ENCODE assay signal across 1 cellular context in the genomic region with DNA sequence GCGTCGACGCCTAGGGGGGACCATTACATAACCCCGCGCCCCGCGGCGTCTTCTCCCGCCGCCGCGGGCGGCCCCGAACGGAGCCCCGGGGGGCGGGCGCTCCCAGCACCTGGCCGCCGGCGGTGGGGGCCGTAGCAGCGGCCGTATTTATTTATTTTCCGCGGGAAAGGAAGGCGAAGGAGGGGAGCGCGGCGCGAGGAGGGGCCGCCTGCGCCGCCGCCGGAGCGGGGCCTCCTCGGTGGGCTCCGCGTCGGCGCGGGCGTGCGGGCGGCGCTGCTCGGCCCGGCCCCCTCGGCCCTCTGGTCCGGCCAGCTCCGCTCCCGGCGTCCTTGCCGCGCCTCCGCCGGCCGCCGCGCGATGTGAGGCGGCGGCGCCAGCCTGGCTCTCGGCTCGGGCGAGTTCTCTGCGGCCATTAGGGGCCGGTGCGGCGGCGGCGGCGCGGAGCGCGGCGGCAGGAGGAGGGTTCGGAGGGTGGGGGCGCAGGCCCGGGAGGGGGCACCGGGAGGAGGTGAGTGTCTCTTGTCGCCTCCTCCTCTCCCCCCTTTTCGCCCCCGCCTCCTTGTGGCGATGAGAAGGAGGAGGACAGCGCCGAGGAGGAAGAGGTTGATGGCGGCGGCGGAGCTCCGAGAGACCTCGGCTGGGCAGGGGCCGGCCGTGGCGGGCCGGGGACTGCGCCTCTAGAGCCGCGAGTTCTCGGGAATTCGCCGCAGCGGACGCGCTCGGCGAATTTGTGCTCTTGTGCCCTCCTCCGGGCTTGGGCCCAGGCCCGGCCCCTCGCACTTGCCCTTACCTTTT.
TF ChIP-seq lines count a peak whose summit lies in the region.

A gene (plus strand): TSS at position 570 of the 795 bp plus-strand sequence. CDS start 413 bp downstream, outside the sequence.

TF ChIP-seq in HepG2, 621 proteins besides CTCF, POLR2A, EP300 and RAD21 (continued from another document and continues in another):
- TF ChIP-seq, protein P1, sequence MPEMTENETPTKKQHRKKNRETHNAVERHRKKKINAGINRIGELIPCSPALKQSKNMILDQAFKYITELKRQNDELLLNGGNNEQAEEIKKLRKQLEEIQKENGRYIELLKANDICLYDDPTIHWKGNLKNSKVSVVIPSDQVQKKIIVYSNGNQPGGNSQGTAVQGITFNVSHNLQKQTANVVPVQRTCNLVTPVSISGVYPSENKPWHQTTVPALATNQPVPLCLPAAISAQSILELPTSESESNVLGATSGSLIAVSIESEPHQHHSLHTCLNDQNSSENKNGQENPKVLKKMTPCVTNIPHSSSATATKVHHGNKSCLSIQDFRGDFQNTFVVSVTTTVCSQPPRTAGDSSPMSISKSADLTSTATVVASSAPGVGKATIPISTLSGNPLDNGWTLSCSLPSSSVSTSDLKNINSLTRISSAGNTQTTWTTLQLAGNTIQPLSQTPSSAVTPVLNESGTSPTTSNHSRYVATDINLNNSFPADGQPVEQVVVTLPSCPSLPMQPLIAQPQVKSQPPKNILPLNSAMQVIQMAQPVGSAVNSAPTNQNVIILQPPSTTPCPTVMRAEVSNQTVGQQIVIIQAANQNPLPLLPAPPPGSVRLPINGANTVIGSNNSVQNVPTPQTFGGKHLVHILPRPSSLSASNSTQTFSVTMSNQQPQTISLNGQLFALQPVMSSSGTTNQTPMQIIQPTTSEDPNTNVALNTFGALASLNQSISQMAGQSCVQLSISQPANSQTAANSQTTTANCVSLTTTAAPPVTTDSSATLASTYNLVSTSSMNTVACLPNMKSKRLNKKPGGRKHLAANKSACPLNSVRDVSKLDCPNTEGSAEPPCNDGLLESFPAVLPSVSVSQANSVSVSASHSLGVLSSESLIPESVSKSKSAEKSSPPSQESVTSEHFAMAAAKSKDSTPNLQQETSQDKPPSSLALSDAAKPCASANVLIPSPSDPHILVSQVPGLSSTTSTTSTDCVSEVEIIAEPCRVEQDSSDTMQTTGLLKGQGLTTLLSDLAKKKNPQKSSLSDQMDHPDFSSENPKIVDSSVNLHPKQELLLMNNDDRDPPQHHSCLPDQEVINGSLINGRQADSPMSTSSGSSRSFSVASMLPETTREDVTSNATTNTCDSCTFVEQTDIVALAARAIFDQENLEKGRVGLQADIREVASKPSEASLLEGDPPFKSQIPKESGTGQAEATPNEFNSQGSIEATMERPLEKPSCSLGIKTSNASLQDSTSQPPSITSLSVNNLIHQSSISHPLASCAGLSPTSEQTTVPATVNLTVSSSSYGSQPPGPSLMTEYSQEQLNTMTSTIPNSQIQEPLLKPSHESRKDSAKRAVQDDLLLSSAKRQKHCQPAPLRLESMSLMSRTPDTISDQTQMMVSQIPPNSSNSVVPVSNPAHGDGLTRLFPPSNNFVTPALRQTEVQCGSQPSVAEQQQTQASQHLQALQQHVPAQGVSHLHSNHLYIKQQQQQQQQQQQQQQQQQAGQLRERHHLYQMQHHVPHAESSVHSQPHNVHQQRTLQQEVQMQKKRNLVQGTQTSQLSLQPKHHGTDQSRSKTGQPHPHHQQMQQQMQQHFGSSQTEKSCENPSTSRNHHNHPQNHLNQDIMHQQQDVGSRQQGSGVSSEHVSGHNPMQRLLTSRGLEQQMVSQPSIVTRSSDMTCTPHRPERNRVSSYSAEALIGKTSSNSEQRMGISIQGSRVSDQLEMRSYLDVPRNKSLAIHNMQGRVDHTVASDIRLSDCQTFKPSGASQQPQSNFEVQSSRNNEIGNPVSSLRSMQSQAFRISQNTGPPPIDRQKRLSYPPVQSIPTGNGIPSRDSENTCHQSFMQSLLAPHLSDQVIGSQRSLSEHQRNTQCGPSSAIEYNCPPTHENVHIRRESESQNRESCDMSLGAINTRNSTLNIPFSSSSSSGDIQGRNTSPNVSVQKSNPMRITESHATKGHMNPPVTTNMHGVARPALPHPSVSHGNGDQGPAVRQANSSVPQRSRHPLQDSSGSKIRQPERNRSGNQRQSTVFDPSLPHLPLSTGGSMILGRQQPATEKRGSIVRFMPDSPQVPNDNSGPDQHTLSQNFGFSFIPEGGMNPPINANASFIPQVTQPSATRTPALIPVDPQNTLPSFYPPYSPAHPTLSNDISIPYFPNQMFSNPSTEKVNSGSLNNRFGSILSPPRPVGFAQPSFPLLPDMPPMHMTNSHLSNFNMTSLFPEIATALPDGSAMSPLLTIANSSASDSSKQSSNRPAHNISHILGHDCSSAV (CRISPR knock-in tag; IDR thresholded peaks at IDR 0.05; ENCODE audit: borderline replicate concordance) = no peak
- TF ChIP-seq KLF15 (CRISPR knock-in tag; IDR thresholded peaks at IDR 0.05; ENCODE audit: borderline replicate concordance) (0 out of 2 replicates have a peak, but pooled peaks have one; percentile 39), GATA4 (IDR thresholded peaks at IDR 0.05; ENCODE audit: borderline replicate concordance, low read depth) (no peak), SAFB2 (CRISPR knock-in tag; IDR thresholded peaks at IDR 0.05; ENCODE audit: borderline replicate concordance, low read depth) (no peak), NFKB2 (CRISPR knock-in tag; IDR thresholded peaks at IDR 0.05; ENCODE audit: borderline replicate concordance) (no peak), KDM4B (CRISPR knock-in tag; IDR thresholded peaks at IDR 0.05) (no peak), NRL (CRISPR knock-in tag; IDR thresholded peaks at IDR 0.05; ENCODE audit: borderline replicate concordance) (0 out of 2 replicates have a peak, but pooled peaks have one; percentile 21), SYNCRIP (IDR thresholded peaks at IDR 0.05; ENCODE audit: insufficient read depth, low read depth, low read length) (no peak), IRX3 (CRISPR knock-in tag; IDR thresholded peaks at IDR 0.05; ENCODE audit: borderline replicate concordance, low read depth) (no peak), TRIM24 (CRISPR knock-in tag; IDR thresholded peaks at IDR 0.05) (no peak), SIX4 (CRISPR knock-in tag; IDR thresholded peaks at IDR 0.05) (no peak), ZNF232 (CRISPR knock-in tag; IDR thresholded peaks at IDR 0.05; ENCODE audit: borderline replicate concordance) (peak; percentile 50; the same call in 1 of the 2 replicates), ATF7-NPFF (CRISPR knock-in tag; IDR thresholded peaks at IDR 0.05; ENCODE audit: low read depth) (0 out of 2 replicates have a peak, but pooled peaks have one; percentile 10), ZNF780A (CRISPR knock-in tag; IDR thresholded peaks at IDR 0.05) (no peak), KDM2A (CRISPR knock-in tag; IDR thresholded peaks at IDR 0.05; ENCODE audit: borderline replicate concordance, low read depth) (peak; percentile 23; the same call in 1 of the 2 replicates), TEAD2 (CRISPR knock-in tag; IDR thresholded peaks at IDR 0.05) (no peak), ZFP90 (CRISPR knock-in tag; IDR thresholded peaks at IDR 0.05; ENCODE audit: borderline replicate concordance) (no peak), ZSCAN30 (CRISPR knock-in tag; IDR thresholded peaks at IDR 0.05) (no peak), ZNF138 (CRISPR knock-in tag; IDR thresholded peaks at IDR 0.05; ENCODE audit: low read depth) (no peak), ZFYVE20 (CRISPR knock-in tag; IDR thresholded peaks at IDR 0.05; ENCODE audit: borderline replicate concordance, low read depth) (no peak), ZFP62 (CRISPR knock-in tag; IDR thresholded peaks at IDR 0.05) (no peak)
- TF ChIP-seq, protein P2, sequence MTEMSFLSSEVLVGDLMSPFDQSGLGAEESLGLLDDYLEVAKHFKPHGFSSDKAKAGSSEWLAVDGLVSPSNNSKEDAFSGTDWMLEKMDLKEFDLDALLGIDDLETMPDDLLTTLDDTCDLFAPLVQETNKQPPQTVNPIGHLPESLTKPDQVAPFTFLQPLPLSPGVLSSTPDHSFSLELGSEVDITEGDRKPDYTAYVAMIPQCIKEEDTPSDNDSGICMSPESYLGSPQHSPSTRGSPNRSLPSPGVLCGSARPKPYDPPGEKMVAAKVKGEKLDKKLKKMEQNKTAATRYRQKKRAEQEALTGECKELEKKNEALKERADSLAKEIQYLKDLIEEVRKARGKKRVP (CRISPR knock-in tag; IDR thresholded peaks at IDR 0.05) = no peak
- TF ChIP-seq, protein P3, sequence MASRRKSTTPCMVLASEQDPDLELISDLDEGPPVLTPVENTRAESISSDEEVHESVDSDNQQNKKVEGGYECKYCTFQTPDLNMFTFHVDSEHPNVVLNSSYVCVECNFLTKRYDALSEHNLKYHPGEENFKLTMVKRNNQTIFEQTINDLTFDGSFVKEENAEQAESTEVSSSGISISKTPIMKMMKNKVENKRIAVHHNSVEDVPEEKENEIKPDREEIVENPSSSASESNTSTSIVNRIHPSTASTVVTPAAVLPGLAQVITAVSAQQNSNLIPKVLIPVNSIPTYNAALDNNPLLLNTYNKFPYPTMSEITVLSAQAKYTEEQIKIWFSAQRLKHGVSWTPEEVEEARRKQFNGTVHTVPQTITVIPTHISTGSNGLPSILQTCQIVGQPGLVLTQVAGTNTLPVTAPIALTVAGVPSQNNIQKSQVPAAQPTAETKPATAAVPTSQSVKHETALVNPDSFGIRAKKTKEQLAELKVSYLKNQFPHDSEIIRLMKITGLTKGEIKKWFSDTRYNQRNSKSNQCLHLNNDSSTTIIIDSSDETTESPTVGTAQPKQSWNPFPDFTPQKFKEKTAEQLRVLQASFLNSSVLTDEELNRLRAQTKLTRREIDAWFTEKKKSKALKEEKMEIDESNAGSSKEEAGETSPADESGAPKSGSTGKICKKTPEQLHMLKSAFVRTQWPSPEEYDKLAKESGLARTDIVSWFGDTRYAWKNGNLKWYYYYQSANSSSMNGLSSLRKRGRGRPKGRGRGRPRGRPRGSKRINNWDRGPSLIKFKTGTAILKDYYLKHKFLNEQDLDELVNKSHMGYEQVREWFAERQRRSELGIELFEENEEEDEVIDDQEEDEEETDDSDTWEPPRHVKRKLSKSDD (CRISPR knock-in tag; IDR thresholded peaks at IDR 0.05; ENCODE audit: low read depth) = no peak
- TF ChIP-seq, protein P4, sequence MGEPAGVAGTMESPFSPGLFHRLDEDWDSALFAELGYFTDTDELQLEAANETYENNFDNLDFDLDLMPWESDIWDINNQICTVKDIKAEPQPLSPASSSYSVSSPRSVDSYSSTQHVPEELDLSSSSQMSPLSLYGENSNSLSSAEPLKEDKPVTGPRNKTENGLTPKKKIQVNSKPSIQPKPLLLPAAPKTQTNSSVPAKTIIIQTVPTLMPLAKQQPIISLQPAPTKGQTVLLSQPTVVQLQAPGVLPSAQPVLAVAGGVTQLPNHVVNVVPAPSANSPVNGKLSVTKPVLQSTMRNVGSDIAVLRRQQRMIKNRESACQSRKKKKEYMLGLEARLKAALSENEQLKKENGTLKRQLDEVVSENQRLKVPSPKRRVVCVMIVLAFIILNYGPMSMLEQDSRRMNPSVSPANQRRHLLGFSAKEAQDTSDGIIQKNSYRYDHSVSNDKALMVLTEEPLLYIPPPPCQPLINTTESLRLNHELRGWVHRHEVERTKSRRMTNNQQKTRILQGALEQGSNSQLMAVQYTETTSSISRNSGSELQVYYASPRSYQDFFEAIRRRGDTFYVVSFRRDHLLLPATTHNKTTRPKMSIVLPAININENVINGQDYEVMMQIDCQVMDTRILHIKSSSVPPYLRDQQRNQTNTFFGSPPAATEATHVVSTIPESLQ (CRISPR knock-in tag; conservative IDR thresholded peaks at IDR 0.05) = no peak
- TF ChIP-seq, protein P5, sequence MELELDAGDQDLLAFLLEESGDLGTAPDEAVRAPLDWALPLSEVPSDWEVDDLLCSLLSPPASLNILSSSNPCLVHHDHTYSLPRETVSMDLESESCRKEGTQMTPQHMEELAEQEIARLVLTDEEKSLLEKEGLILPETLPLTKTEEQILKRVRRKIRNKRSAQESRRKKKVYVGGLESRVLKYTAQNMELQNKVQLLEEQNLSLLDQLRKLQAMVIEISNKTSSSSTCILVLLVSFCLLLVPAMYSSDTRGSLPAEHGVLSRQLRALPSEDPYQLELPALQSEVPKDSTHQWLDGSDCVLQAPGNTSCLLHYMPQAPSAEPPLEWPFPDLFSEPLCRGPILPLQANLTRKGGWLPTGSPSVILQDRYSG (CRISPR knock-in tag; IDR thresholded peaks at IDR 0.05) = no peak
- TF ChIP-seq, protein P6, sequence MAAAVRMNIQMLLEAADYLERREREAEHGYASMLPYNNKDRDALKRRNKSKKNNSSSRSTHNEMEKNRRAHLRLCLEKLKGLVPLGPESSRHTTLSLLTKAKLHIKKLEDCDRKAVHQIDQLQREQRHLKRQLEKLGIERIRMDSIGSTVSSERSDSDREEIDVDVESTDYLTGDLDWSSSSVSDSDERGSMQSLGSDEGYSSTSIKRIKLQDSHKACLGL (CRISPR knock-in tag; IDR thresholded peaks at IDR 0.05) = no peak
- TF ChIP-seq, protein P7, sequence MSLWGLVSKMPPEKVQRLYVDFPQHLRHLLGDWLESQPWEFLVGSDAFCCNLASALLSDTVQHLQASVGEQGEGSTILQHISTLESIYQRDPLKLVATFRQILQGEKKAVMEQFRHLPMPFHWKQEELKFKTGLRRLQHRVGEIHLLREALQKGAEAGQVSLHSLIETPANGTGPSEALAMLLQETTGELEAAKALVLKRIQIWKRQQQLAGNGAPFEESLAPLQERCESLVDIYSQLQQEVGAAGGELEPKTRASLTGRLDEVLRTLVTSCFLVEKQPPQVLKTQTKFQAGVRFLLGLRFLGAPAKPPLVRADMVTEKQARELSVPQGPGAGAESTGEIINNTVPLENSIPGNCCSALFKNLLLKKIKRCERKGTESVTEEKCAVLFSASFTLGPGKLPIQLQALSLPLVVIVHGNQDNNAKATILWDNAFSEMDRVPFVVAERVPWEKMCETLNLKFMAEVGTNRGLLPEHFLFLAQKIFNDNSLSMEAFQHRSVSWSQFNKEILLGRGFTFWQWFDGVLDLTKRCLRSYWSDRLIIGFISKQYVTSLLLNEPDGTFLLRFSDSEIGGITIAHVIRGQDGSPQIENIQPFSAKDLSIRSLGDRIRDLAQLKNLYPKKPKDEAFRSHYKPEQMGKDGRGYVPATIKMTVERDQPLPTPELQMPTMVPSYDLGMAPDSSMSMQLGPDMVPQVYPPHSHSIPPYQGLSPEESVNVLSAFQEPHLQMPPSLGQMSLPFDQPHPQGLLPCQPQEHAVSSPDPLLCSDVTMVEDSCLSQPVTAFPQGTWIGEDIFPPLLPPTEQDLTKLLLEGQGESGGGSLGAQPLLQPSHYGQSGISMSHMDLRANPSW (CRISPR knock-in tag; IDR thresholded peaks at IDR 0.05; ENCODE audit: borderline replicate concordance) = no peak
- TF ChIP-seq, protein P8, sequence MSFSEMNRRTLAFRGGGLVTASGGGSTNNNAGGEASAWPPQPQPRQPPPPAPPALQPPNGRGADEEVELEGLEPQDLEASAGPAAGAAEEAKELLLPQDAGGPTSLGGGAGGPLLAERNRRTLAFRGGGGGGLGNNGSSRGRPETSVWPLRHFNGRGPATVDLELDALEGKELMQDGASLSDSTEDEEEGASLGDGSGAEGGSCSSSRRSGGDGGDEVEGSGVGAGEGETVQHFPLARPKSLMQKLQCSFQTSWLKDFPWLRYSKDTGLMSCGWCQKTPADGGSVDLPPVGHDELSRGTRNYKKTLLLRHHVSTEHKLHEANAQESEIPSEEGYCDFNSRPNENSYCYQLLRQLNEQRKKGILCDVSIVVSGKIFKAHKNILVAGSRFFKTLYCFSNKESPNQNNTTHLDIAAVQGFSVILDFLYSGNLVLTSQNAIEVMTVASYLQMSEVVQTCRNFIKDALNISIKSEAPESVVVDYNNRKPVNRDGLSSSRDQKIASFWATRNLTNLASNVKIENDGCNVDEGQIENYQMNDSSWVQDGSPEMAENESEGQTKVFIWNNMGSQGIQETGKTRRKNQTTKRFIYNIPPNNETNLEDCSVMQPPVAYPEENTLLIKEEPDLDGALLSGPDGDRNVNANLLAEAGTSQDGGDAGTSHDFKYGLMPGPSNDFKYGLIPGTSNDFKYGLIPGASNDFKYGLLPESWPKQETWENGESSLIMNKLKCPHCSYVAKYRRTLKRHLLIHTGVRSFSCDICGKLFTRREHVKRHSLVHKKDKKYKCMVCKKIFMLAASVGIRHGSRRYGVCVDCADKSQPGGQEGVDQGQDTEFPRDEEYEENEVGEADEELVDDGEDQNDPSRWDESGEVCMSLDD (CRISPR knock-in tag; IDR thresholded peaks at IDR 0.05; ENCODE audit: borderline replicate concordance) = no peak
